20 cellular contexts compared by ENCODE assay signal in the genomic region with DNA sequence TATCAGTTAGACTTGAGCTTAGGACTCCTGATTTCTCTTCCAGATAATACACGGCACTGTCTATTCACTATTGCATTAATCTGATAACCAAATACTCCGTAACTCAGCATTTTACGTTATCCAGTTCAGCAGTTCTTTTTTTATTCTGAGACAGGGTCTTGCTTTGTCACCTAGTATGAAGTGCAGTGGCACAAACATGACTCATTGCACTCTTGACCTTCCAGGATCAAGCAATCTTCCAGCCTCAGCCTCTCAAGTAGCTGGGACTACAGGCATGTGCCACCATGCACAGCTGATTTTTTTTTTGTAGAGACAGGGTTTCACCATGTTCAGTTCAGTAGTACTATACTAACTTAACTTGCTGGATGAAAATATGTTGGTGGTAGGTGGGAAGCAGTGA.
DNase-seq lines count a peak whose midpoint lies in the region; FAIRE-seq and TF ChIP-seq lines count a peak whose summit lies in the region.
"Had no signal": no experiment of that assay in that cellular context is flagged by ENCODE, and none has a peak within 500 bp of the region (broad histone marks: within the 10 kb centered on the region; RNA-seq: fewer than 3 reads in every experiment).

No MANE protein-coding gene starts in this region.

- peaks cover 3% of the 10 kb centered on the region for H3K36me3 ChIP-seq in bronchial epithelial cell (ENCODE audit: control insufficient read depth, insufficient read depth, low read length)
- H3K36me3 ChIP-seq: BLaER1 had no signal

- H3K27me3 ChIP-seq in bronchial epithelial cell (ENCODE audit: control insufficient read depth, insufficient read depth, low read length), result no peaks in the 10 kb centered on the region
- H3K27me3 ChIP-seq: BLaER1 had no signal

- H3K4me3 ChIP-seq in bronchial epithelial cell (ENCODE audit: low read depth, low read length), result no peak overlapping the region
- H3K4me3 ChIP-seq: BLaER1, GM23248 had no signal

- no peak for FAIRE-seq in bronchial epithelial cell (lab: Jason Lieb, UNC)
- FAIRE-seq: A204.1, D721Med, G401.6, GM12892, H1 had no signal

- TF ChIP-seq CTCF in bronchial epithelial cell (IDR thresholded peaks at IDR 0.05; ENCODE audit: insufficient read depth, low read length, severe bottlenecking), result no peak

- peak; percentile 2 for DNase-seq in M059J (ENCODE audit: low read depth)
- peak; percentile 13 for DNase-seq in bronchial epithelial cell (ENCODE audit: low read depth)
- DNase-seq in renal cortical epithelial cell (ENCODE audit: low read depth), result peak; percentile 34
- no peak for DNase-seq in activated CD8-positive, alpha-beta memory T cell treated with anti-CD3 and anti-CD28 coated beads, Interleukin-2, amount 50 U/mL, for 48 hours
- no peak for DNase-seq in HT-29 (ENCODE audit: low spot score)
- DNase-seq in 8988T, result no peak
- DNase-seq: Caco-2; CD4-positive, CD25-positive, alpha-beta regulatory T cell; CD8-positive, alpha-beta T cell; DMS 273 treated with DMSO at 0.1 percent for 48 hours; DND-41; GM23248; H7; HCEC 1CT had no signal

Comparison
In these comparisons a context has a peak if more than half of its experiments do, and no peak if none do; other contexts are left out.
1. DNase-seq: peak in M059J (single experiment), bronchial epithelial cell (single experiment) and renal cortical epithelial cell (single experiment); none in activated CD8-positive, alpha-beta memory T cell treated with anti-CD3 and anti-CD28 coated beads, Interleukin-2, amount 50 U/mL, for 48 hours (single experiment), HT-29 (single experiment) and 8988T (single experiment).